Comparison of ENCODE assay signal across 8 cellular contexts in genomic region chr14:99393059-99393655, GRCh38.
DNase-seq lines count a peak whose midpoint lies in the region; TF ChIP-seq lines count a peak whose summit lies in the region.

No MANE protein-coding gene starts in this region.

- H3K27me3 ChIP-seq in H9 (ENCODE audit: insufficient read depth, low read length) (no peaks in the 10 kb centered on the region), hepatocyte (no peaks in the 10 kb centered on the region)

- no peak overlapping the region for H4K5ac ChIP-seq in H9 (ENCODE audit: insufficient read length, low read depth, low read length)

- H3K4me2 ChIP-seq in H9 (ENCODE audit: insufficient read depth, insufficient read length, low read length), result no peak overlapping the region
- H3K4me2 ChIP-seq in hepatocyte, result no peak overlapping the region

- H2BK15ac ChIP-seq in H9 (ENCODE audit: low read depth, low read length), result no peak overlapping the region

- H3K9me3 ChIP-seq in H9 (ENCODE audit: control insufficient read depth, low read depth, low read length) (no peaks in the 10 kb centered on the region), hepatocyte (ENCODE audit: low read depth) (no peaks in the 10 kb centered on the region)

- H2AK5ac ChIP-seq in H9 (ENCODE audit: insufficient read length, low read length), result no peak overlapping the region

- H3K27me3 Mint-ChIP-seq in H9 (ENCODE audit: low read depth), result no peaks in the 10 kb centered on the region
- no peaks in the 10 kb centered on the region for H3K27me3 Mint-ChIP-seq in activated naive CD4-positive, alpha-beta T cell treated with anti-CD3 and anti-CD28 coated beads for 36 hours (ENCODE audit: low read depth)

- no peaks in the 10 kb centered on the region for H3K79me2 ChIP-seq in H9 (ENCODE audit: insufficient read depth, low read length)
- H3K79me2 ChIP-seq in hepatocyte, result no peaks in the 10 kb centered on the region

- no peak overlapping the region for H2BK120ac ChIP-seq in H9 (ENCODE audit: low read depth, low read length, poor library complexity, severe bottlenecking)

- no peak overlapping the region for H4K8ac ChIP-seq in H9 (replicated peaks; ENCODE audit: insufficient read length, low read depth, low read length)

- no peak overlapping the region for H3T11ph ChIP-seq in H9 (ENCODE audit: low read length)

- H3K4ac ChIP-seq in H9 (ENCODE audit: low read depth, low read length), result no peak overlapping the region

- H3K79me1 ChIP-seq in H9 (ENCODE audit: insufficient read depth, low read depth, low read length, poor library complexity, severe bottlenecking), result no peaks in the 10 kb centered on the region

- CTCF ChIA-PET in activated naive CD4-positive, alpha-beta T cell treated with anti-CD3 and anti-CD28 coated beads for 36 hours (lab: Charles Lee), result interaction anchor here (0.6 to 2.7 kb wide), 16 partner anchors 9 to 504 kb away, joined by 3 to 36 read pairs (median 4); no protein-coding TSS in a partner anchor

- WGBS in H9 (ENCODE audit: extremely low coverage, insufficient read length, low lambda C conversion rate), result no CpG with 5 or more reads among the region's 12 CpGs
- WGBS in hepatocyte (ENCODE audit: low lambda C conversion rate, missing lambda C conversion rate), result 75% methylated on average over 12 of the region's 12 CpGs

- TF ChIP-seq CTCF in H9 (conservative IDR thresholded peaks at IDR 0.05) (peak; percentile 95), hepatocyte (IDR thresholded peaks at IDR 0.05; ENCODE audit: poor library complexity) (peak; percentile 60)

- peak; percentile 17 for DNase-seq in DMS79 treated with DMSO at 0.1 percent for 48 hours (lab: John Stamatoyannopoulos, UW)
- no peak for DNase-seq in DMS79 (lab: John Stamatoyannopoulos, UW)
- peak; percentile 73 for DNase-seq in H9
- DNase-seq in NCI-H2171 treated with DMSO at 0.1 percent for 48 hours (lab: John Stamatoyannopoulos, UW), result peak; percentile 23
- DNase-seq in activated naive CD4-positive, alpha-beta T cell treated with anti-CD3 and anti-CD28 coated beads for 36 hours, result peak; percentile 37
- peak; percentile 63 for DNase-seq in hepatocyte (ENCODE audit: low spot score)
- peak in 2 of 3 donors; percentile 20 to 31 for DNase-seq in stimulated activated CD4-positive, alpha-beta T cell treated with anti-CD3 and anti-CD28 coated beads, TNF-alpha, amount 100 ng/mL, for 48 hours (ENCODE audit: low read depth in 3 of 3)
- DNase-seq in middle frontal gyrus (ENCODE audit: extremely low spot score, low spot score), result no peak

- peaks cover 19 to 27% of the 10 kb centered on the region in 2 experiments for H3K4me1 Mint-ChIP-seq in H9
- H3K4me1 Mint-ChIP-seq in activated naive CD4-positive, alpha-beta T cell treated with anti-CD3 and anti-CD28 coated beads for 36 hours (ENCODE audit: low read depth), result peaks cover 7% of the 10 kb centered on the region

- H3K9ac ChIP-seq in H9 (ENCODE audit: extremely low read depth, insufficient read length, low read length), result no peak overlapping the region

- H4K20me1 ChIP-seq in H9 (ENCODE audit: control insufficient read depth, insufficient read depth, insufficient read length) (no peaks in the 10 kb centered on the region), hepatocyte (ENCODE audit: insufficient read depth, poor library complexity, severe bottlenecking) (no peaks in the 10 kb centered on the region)

- no peak overlapping the region for H2BK20ac ChIP-seq in H9 (ENCODE audit: low read depth, low read length, poor library complexity, severe bottlenecking)

- no peak overlapping the region for H3K4me3 ChIP-seq in hepatocyte

- no peaks in the 10 kb centered on the region for H3K36me3 ChIP-seq in hepatocyte (replicated peaks; ENCODE audit: insufficient read depth, low read depth)

- no peak overlapping the region for H2AFZ ChIP-seq in H9 (ENCODE audit: low read length)
- no peak overlapping the region for H2AFZ ChIP-seq in hepatocyte

- H3K9me3 Mint-ChIP-seq in H9, result no peaks in the 10 kb centered on the region
- no peaks in the 10 kb centered on the region for H3K9me3 Mint-ChIP-seq in activated naive CD4-positive, alpha-beta T cell treated with anti-CD3 and anti-CD28 coated beads for 36 hours

- no peak overlapping the region for H2BK5ac ChIP-seq in H9 (ENCODE audit: insufficient read length, low read length)

- no peaks in the 10 kb centered on the region for H3K23me2 ChIP-seq in H9 (ENCODE audit: insufficient read length, low read depth, low read length, poor library complexity, severe bottlenecking)

- no peak overlapping the region for H3K56ac ChIP-seq in H9 (ENCODE audit: insufficient read length, low read depth, low read length)

- H3K9me2 ChIP-seq in hepatocyte (replicated peaks; ENCODE audit: insufficient read depth), result no peaks in the 10 kb centered on the region

- H3K4me1 ChIP-seq in H9 (ENCODE audit: insufficient read depth, low read length) (peaks cover 3% of the 10 kb centered on the region; the same call in 1 of the 2 replicates), hepatocyte (ENCODE audit: insufficient read depth) (no peaks in the 10 kb centered on the region)

- H4K91ac ChIP-seq in H9 (ENCODE audit: insufficient read length, low read depth, low read length), result no peak overlapping the region

- intact Hi-C loops in activated naive CD4-positive, alpha-beta T cell treated with anti-CD3 and anti-CD28 coated beads for 36 hours (cut with micrococcal nuclease), result no loop called here

- H3K14ac ChIP-seq in H9 (ENCODE audit: insufficient read depth, low read length), result no peak overlapping the region

- H3K18ac ChIP-seq in H9 (ENCODE audit: insufficient read length, low read depth, low read length), result no peak overlapping the region

- H2BK12ac ChIP-seq in H9 (ENCODE audit: insufficient read length, low read depth, low read length), result no peak overlapping the region

- H3K4me3 Mint-ChIP-seq in H9, result no peak overlapping the region
- no peak overlapping the region for H3K4me3 Mint-ChIP-seq in activated naive CD4-positive, alpha-beta T cell treated with anti-CD3 and anti-CD28 coated beads for 36 hours

- no peak overlapping the region for H3K23ac ChIP-seq in H9 (ENCODE audit: insufficient read length, low read depth, low read length)

- no peak overlapping the region for H3K27ac Mint-ChIP-seq in H9
- no peak overlapping the region for H3K27ac Mint-ChIP-seq in activated naive CD4-positive, alpha-beta T cell treated with anti-CD3 and anti-CD28 coated beads for 36 hours

- no peak overlapping the region for H3K27ac ChIP-seq in H9 (ENCODE audit: insufficient read length, low read depth, low read length)
- H3K27ac ChIP-seq in hepatocyte, result no peak overlapping the region

- peaks cover 3 to 21% (median 6%) of the 10 kb centered on the region in 3 experiments; a peak in 6 of 7 replicates for H3K36me3 Mint-ChIP-seq in H9 (ENCODE audit: insufficient read depth in 1 of 3, low read depth in 3 of 3)
- H3K36me3 Mint-ChIP-seq in activated naive CD4-positive, alpha-beta T cell treated with anti-CD3 and anti-CD28 coated beads for 36 hours (ENCODE audit: low read depth), result peaks cover 2% of the 10 kb centered on the region

Comparison
In these comparisons a context has a peak if more than half of its experiments do, and no peak if none do; other contexts are left out.
1. DNase-seq: peak in DMS79 treated with DMSO at 0.1 percent for 48 hours (single experiment), H9 (single experiment), NCI-H2171 treated with DMSO at 0.1 percent for 48 hours (single experiment), activated naive CD4-positive, alpha-beta T cell treated with anti-CD3 and anti-CD28 coated beads for 36 hours (single experiment), hepatocyte (single experiment) and stimulated activated CD4-positive, alpha-beta T cell treated with anti-CD3 and anti-CD28 coated beads, TNF-alpha, amount 100 ng/mL, for 48 hours (2 of 3); none in DMS79 (single experiment) and middle frontal gyrus (single experiment).